21 cellular contexts compared by ENCODE assay signal in the genomic region with DNA sequence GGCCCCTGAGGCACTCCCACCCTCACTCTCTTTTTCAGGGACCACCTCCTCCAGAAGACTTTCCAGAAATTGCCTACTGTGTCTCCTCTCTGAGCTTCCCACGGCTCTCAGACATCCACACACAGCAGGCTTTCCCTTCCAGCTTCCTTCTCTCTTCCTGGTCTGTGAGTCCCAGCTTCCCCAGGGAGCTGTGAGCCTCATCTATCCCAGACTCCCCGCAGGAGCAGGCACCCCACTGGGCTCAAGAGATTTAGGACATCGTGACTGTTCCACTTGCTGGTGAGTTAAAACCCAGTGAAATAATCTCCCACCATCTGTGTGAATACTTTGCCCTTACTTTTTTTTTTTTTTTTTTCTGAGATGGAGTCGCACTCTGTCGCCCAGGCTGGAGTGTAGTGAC. TPM values are rescaled to one million over a fixed set of nuclear protein-coding genes. Genes with fewer than 3 reads are reported as not detected.
DNase-seq lines count a peak whose midpoint lies in the region; TF ChIP-seq lines count a peak whose summit lies in the region.
"Had no signal": no experiment of that assay in that cellular context is flagged by ENCODE, and none has a peak within 500 bp of the region (broad histone marks: within the 10 kb centered on the region; RNA-seq: fewer than 3 reads in every experiment).

No MANE protein-coding gene starts in this region.

- no peaks in the 10 kb centered on the region for H3K27me3 ChIP-seq in A673 (replicated peaks; ENCODE audit: insufficient read depth, low read depth, low read length, poor library complexity)
- H3K27me3 ChIP-seq in BLaER1 treated with 17β-estradiol and CSF1 and Interleukin-3, amounts not matched to agents 10 nM and 100 nM, result no peaks in the 10 kb centered on the region

- no peak for TF ChIP-seq CTCF in A673 (conservative IDR thresholded peaks at IDR 0.05; ENCODE audit: low read depth, low read length)

- peak overlapping the region; percentile 61 for H3K27ac ChIP-seq in A673 (ENCODE audit: low read depth, low read length, poor library complexity, severe bottlenecking)
- H3K27ac ChIP-seq in BLaER1 treated with 17β-estradiol and CSF1 and Interleukin-3, amounts not matched to agents 10 nM and 100 nM, result no peak overlapping the region
- peak overlapping the region; percentile 49 for H3K27ac ChIP-seq in SK-N-MC

- no peaks in the 10 kb centered on the region for H4K20me1 ChIP-seq in BLaER1 treated with 17β-estradiol and CSF1 and Interleukin-3, amounts not matched to agents 10 nM and 100 nM

- H3K4me1 ChIP-seq in A673 (ENCODE audit: insufficient read depth, low read length, poor library complexity, severe bottlenecking), result peaks cover 68% of the 10 kb centered on the region
- peaks cover 2 to 27% (median 13%) of the 10 kb centered on the region in 10 experiments; a peak in 19 of 20 replicates for H3K4me1 ChIP-seq in BLaER1 treated with 17β-estradiol and CSF1 and Interleukin-3, amounts not matched to agents 10 nM and 100 nM
- H3K4me1 ChIP-seq: Caco-2 had no signal

- H3K9me3 ChIP-seq in A673 (ENCODE audit: low read depth, low read length, poor library complexity, severe bottlenecking) (no peaks in the 10 kb centered on the region), SK-N-MC (ENCODE audit: low read depth, low read length) (no peaks in the 10 kb centered on the region)
- H3K9me3 ChIP-seq in BLaER1 treated with 17β-estradiol and CSF1 and Interleukin-3, amounts not matched to agents 10 nM and 100 nM (replicated peaks in 1 of 11), result no peaks in the 10 kb centered on the region
- H3K9me3 ChIP-seq: Caco-2 had no signal

- no peak overlapping the region for H3K9ac ChIP-seq in BLaER1 treated with 17β-estradiol and CSF1 and Interleukin-3, amounts not matched to agents 10 nM and 100 nM
- no peak overlapping the region for H3K9ac ChIP-seq in SK-N-MC (ENCODE audit: insufficient read length)

- DNase-seq in A673 (ENCODE audit: low spot score) (peak; percentile 93), NCI-H2171 (lab: John Stamatoyannopoulos, UW) (peak; percentile 33), SK-N-MC (ENCODE audit: low read depth, low spot score) (peak; percentile 70), A172 (ENCODE audit: low spot score) (no peak), medulla oblongata (ENCODE audit: extremely low spot score) (no peak), SKM-1 (lab: John Stamatoyannopoulos, UW; ENCODE audit: unreplicated experiment) (no peak), HPDE6-E6E7 (ENCODE audit: extremely low spot score) (no peak)
- DNase-seq: AML-193; Caco-2; CD4-positive, CD25-positive, alpha-beta regulatory T cell; GF-D8; HCEC 1CT; KG1; NCI-H2081; NCI-H774 had no signal

- H3K4me3 ChIP-seq in A673 (ENCODE audit: low read depth, low read length, poor library complexity, severe bottlenecking), result no peak overlapping the region
- no peak overlapping the region for H3K4me3 ChIP-seq in BLaER1 treated with 17β-estradiol and CSF1 and Interleukin-3, amounts not matched to agents 10 nM and 100 nM
- H3K4me3 ChIP-seq in SK-N-MC, result peak overlapping the region; percentile 50
- H3K4me3 ChIP-seq: GM12878, GM23338 had no signal

- no TSS peak for BruUV-seq in A673 (replicated peaks; lab: Mats Ljungman, UMichigan)

- POLR2A ChIA-PET in A673 (lab: Charles Lee; ENCODE audit: low non-redundant PET), result no interaction called here

- CTCF ChIA-PET in A673 (lab: Charles Lee), result interaction anchor here (0.6 to 1.0 kb wide), 3 partner anchors 95 to 423 kb away, joined by 3 to 9 read pairs (median 4); no protein-coding TSS in a partner anchor

- peak overlapping the region in 6 of 11 experiments; percentile 0 to 34 (median 12); a peak in 4 of 22 replicates for H3K4me2 ChIP-seq in BLaER1 treated with 17β-estradiol and CSF1 and Interleukin-3, amounts not matched to agents 10 nM and 100 nM
- H3K4me2 ChIP-seq: GM23338 had no signal

- intact Hi-C loops in A673 (cut with micrococcal nuclease; ENCODE audit: unreplicated experiment), result no loop called here

- H3K36me3 ChIP-seq in A673 (ENCODE audit: insufficient read depth, low read length, poor library complexity, severe bottlenecking) (no peaks in the 10 kb centered on the region), SK-N-MC (ENCODE audit: insufficient read depth, low read length) (no peaks in the 10 kb centered on the region)
- H3K36me3 ChIP-seq in BLaER1 treated with 17β-estradiol and CSF1 and Interleukin-3, amounts not matched to agents 10 nM and 100 nM, result no peaks in the 10 kb centered on the region

RNA-seq across cellular contexts. Expression of gene PRELP, which starts 22.0 kb away (rescaled TPM):
- not detected in 2 replicates for total RNA-seq in A673 (2021)
- total RNA-seq in A172 (2014; rRNA removed; shearing (Covaris generic)), result 0.07 TPM in 1 of 2 replicates, not detected in the other
- total RNA-seq: Caco-2; CD4-positive, CD25-positive, alpha-beta regulatory T cell; Daoy had no signal

RNA-seq across cellular contexts. Expression of gene OPTC, which starts 40.3 kb away (rescaled TPM):
- not detected in 2 replicates for total RNA-seq in A673 (2021)
- not detected in 2 replicates for total RNA-seq in A172 (2014; rRNA removed; shearing (Covaris generic))
- total RNA-seq: Caco-2; CD4-positive, CD25-positive, alpha-beta regulatory T cell; Daoy; GM12878; Right ventricle myocardium inferior; SK-MEL-5 had no signal

Comparison
In these comparisons a context has a peak if more than half of its experiments do, and no peak if none do; other contexts are left out.
1. DNase-seq: peak in A673 (single experiment), NCI-H2171 (single experiment) and SK-N-MC (single experiment); none in A172 (single experiment), medulla oblongata (single experiment), SKM-1 (single experiment) and HPDE6-E6E7 (single experiment).
2. H3K27ac ChIP-seq: peak in A673 (single experiment) and SK-N-MC (single experiment); none in BLaER1 treated with 17β-estradiol and CSF1 and Interleukin-3, amounts not matched to agents 10 nM and 100 nM (0 of 11).